In the genomic region with DNA sequence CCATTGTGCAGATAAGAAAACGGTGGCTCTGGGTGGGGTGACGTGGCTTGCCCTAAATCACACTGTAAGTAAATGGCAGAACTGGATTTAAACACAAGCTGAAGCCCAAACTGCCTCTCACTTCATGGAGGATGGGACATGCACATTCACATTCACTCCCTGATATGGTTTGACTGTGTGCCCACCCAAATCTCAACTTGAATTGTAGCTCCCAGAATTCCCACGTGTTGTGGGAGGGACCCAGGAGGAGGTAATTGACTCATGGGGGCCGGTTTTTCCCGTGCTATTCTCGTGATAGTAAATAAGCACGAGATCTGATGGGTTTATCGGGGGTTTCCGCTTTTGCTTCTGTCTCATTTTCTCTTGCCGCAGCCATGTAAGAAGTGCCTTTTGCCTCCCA, we compare ENCODE assay signal across 22 cellular contexts.
"Had no signal": no experiment of that assay in that cellular context is flagged by ENCODE, and none has a peak within 500 bp of the region (broad histone marks: within the 10 kb centered on the region; RNA-seq: fewer than 3 reads in every experiment).

No MANE protein-coding gene starts in this region.

- H3K27ac ChIP-seq: colonic mucosa, esophagus muscularis mucosa, foreskin keratinocyte, gastroesophageal sphincter, heart right ventricle, left lung, lower lobe of right lung had no signal

- H3K4me3 ChIP-seq: colonic mucosa, esophagus muscularis mucosa, gastroesophageal sphincter, heart right ventricle, left lung, lower lobe of right lung, mucosa of descending colon had no signal

- H3K27me3 ChIP-seq: colonic mucosa, esophagus muscularis mucosa, foreskin keratinocyte, gastroesophageal sphincter, left lung had no signal

- ATAC-seq: effector memory CD8-positive, alpha-beta T cell; foreskin keratinocyte; gastroesophageal sphincter; heart right ventricle; left cardiac atrium; left lung; left ventricle myocardium superior; lower lobe of right lung; mucosa of descending colon had no signal

- FAIRE-seq: endothelial cell of umbilical vein, frontal cortex, islet of Langerhans, keratinocyte had no signal

- DNase-seq: colonic mucosa; cortex of kidney; effector CD8-positive, alpha-beta T cell; effector memory CD8-positive, alpha-beta T cell; foreskin keratinocyte; glutamatergic neuron; heart right ventricle; hippocampal formation; left cardiac atrium; left lung; left ventricle myocardium superior; lower lobe of right lung; mesenchymal stem cell; mucosa of descending colon had no signal

- H3K36me3 ChIP-seq: colonic mucosa, left lung, lower lobe of right lung had no signal

- H3K9me3 Mint-ChIP-seq: dendritic cell treated with granulocyte-macrophage colony-stimulating factor and Interleukin-4, amounts not matched to agents 40 ng/mL and 50 ng/mL, for 4 days; effector memory CD8-positive, alpha-beta T cell; mesothelial cell of epicardium had no signal

- H3K36me3 Mint-ChIP-seq: mesothelial cell of epicardium had no signal

- H3K9me3 ChIP-seq: colonic mucosa, esophagus muscularis mucosa, gastroesophageal sphincter, heart right ventricle, left lung, lower lobe of right lung, mucosa of descending colon had no signal

- H3K27ac Mint-ChIP-seq: dendritic cell treated with granulocyte-macrophage colony-stimulating factor and Interleukin-4, amounts not matched to agents 40 ng/mL and 50 ng/mL, for 4 days; effector memory CD8-positive, alpha-beta T cell; mesothelial cell of epicardium had no signal

- H3K4me3 Mint-ChIP-seq: dendritic cell treated with granulocyte-macrophage colony-stimulating factor and Interleukin-4, amounts not matched to agents 40 ng/mL and 50 ng/mL, for 4 days; effector memory CD8-positive, alpha-beta T cell; mesothelial cell of epicardium had no signal

- H3K4me1 ChIP-seq: colonic mucosa, foreskin keratinocyte had no signal
